ENCODE assay signal across 1 cellular context in the genomic region with DNA sequence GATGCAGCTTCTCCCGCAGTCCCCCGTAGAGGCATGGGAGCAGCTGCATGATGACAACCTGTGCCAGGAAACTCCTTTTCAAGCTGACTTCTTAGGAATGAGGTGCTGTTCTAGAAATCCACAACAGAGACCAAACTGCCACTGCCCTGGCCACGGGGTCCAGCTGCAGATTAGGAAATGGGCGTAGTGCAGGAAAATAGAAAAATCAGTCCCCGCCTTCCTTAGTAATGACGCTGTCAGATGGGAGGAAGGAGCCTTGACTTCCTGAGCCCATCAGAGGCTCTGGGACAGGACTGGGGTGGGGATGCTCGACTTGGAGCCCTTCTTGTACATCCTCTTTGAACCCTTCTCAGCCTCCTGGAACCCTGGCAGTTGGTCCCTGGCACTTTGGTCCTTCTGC.
TF ChIP-seq lines count a peak whose summit lies in the region.

No MANE protein-coding gene starts in this region.

TF ChIP-seq in SK-N-SH, 30 proteins besides CTCF, POLR2A, EP300 and RAD21 (continued from another document):
- TF ChIP-seq MEF2A (IDR thresholded peaks at IDR 0.05; ENCODE audit: borderline replicate concordance, low read depth) = no peak
- TF ChIP-seq USF2 (IDR thresholded peaks at IDR 0.05; ENCODE audit: borderline replicate concordance, low read depth, low read length) = no peak
- TF ChIP-seq GABPA (IDR thresholded peaks at IDR 0.05; ENCODE audit: low read depth) = no peak
- TF ChIP-seq EZH2phosphoT487 (IDR thresholded peaks at IDR 0.05; ENCODE audit: borderline replicate concordance, low read depth) = no peak
- TF ChIP-seq POLR2AphosphoS5 (IDR thresholded peaks at IDR 0.05; ENCODE audit: low read depth, low read length) = no peak
- no peak for TF ChIP-seq SIN3A (IDR thresholded peaks at IDR 0.05; ENCODE audit: borderline replicate concordance, low read depth, low read length)
- no peak for TF ChIP-seq MXI1 (IDR thresholded peaks at IDR 0.05; ENCODE audit: low read depth, low read length)
- TF ChIP-seq RCOR1 (IDR thresholded peaks at IDR 0.05; ENCODE audit: low read length) = no peak
- no peak for TF ChIP-seq GATA2 (CRISPR knock-in tag; IDR thresholded peaks at IDR 0.05)
- TF ChIP-seq, protein P1, sequence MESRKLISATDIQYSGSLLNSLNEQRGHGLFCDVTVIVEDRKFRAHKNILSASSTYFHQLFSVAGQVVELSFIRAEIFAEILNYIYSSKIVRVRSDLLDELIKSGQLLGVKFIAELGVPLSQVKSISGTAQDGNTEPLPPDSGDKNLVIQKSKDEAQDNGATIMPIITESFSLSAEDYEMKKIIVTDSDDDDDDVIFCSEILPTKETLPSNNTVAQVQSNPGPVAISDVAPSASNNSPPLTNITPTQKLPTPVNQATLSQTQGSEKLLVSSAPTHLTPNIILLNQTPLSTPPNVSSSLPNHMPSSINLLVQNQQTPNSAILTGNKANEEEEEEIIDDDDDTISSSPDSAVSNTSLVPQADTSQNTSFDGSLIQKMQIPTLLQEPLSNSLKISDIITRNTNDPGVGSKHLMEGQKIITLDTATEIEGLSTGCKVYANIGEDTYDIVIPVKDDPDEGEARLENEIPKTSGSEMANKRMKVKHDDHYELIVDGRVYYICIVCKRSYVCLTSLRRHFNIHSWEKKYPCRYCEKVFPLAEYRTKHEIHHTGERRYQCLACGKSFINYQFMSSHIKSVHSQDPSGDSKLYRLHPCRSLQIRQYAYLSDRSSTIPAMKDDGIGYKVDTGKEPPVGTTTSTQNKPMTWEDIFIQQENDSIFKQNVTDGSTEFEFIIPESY (IDR thresholded peaks at IDR 0.05; ENCODE audit: borderline replicate concordance, low read depth) = no peak
- no peak for TF ChIP-seq FOSL2 (IDR thresholded peaks at IDR 0.05; ENCODE audit: borderline replicate concordance, low read depth)
- no peak for TF ChIP-seq USF1 (IDR thresholded peaks at IDR 0.05; ENCODE audit: borderline replicate concordance, low read depth)
- no peak for TF ChIP-seq FOXM1 (IDR thresholded peaks at IDR 0.05; ENCODE audit: low read depth)
- no peak for TF ChIP-seq NRF1 (IDR thresholded peaks at IDR 0.05; ENCODE audit: low read depth, low read length)
- no peak for TF ChIP-seq ELF1 (IDR thresholded peaks at IDR 0.05)
TF ChIP-seq in SK-N-SH: peak in this region for 0.
